ENCODE assay signal across 1 cellular context in the genomic region with DNA sequence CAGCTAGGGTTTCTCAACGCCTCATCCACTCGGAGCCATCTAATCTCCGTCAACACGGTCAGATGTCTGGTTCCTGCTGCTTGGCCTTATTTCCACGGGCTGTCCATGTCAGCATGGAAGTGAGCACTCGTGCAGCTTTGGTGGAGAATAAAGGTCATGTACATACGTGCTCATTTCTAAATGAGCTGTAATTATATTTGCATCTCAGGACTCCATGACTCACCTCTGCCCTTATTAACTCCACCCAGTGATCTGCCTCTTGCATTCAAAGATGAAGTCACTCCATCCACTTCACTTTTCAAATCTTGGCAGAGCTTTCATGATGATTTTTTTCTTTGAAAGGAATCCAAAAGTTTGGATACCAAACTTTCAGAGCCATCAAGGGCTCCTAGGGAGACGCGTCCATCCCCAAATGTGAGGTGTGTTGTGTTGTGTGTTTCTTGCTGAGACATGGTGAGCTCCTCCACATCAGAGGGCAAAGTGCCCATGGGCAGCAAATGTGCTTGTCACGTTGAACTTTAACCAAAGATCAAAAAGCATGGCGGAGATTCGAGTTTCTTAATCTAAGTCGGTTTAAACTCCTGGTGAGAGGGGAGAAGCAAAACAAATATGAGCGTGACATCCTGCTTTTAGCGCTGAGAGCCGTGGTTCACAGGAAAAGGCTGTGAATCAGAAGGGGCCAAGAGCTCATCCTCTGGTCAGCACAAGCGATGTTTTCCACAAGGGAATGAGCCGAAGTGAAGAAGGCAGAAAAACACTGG.
TF ChIP-seq lines count a peak whose summit lies in the region.

No MANE protein-coding gene starts in this region.

TF ChIP-seq in IMR-90, 13 proteins besides CTCF, POLR2A, EP300 and RAD21 (continued from another document):
- TF ChIP-seq, protein P1, sequence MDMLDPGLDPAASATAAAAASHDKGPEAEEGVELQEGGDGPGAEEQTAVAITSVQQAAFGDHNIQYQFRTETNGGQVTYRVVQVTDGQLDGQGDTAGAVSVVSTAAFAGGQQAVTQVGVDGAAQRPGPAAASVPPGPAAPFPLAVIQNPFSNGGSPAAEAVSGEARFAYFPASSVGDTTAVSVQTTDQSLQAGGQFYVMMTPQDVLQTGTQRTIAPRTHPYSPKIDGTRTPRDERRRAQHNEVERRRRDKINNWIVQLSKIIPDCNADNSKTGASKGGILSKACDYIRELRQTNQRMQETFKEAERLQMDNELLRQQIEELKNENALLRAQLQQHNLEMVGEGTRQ (IDR thresholded peaks at IDR 0.05; ENCODE audit: low read depth, low read length) = no peak
- 0 out of 2 replicates have a peak, but pooled peaks have one; percentile 3 for TF ChIP-seq SMC3 (IDR thresholded peaks at IDR 0.05; ENCODE audit: low read depth, low read length)
- TF ChIP-seq, protein P2, sequence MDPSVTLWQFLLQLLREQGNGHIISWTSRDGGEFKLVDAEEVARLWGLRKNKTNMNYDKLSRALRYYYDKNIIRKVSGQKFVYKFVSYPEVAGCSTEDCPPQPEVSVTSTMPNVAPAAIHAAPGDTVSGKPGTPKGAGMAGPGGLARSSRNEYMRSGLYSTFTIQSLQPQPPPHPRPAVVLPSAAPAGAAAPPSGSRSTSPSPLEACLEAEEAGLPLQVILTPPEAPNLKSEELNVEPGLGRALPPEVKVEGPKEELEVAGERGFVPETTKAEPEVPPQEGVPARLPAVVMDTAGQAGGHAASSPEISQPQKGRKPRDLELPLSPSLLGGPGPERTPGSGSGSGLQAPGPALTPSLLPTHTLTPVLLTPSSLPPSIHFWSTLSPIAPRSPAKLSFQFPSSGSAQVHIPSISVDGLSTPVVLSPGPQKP (IDR thresholded peaks at IDR 0.05; ENCODE audit: borderline replicate concordance, low read depth, low read length) = no peak
- no peak for TF ChIP-seq NFE2L2 (IDR thresholded peaks at IDR 0.05; ENCODE audit: low read depth, low read length)
- TF ChIP-seq FOS (IDR thresholded peaks at IDR 0.05; ENCODE audit: low read depth, low read length) = 0 out of 2 replicates have a peak, but pooled peaks have one; percentile 27
- TF ChIP-seq CEBPB (IDR thresholded peaks at IDR 0.05; ENCODE audit: low read depth, low read length) = peak; percentile 35; the same call in 1 of the 2 replicates
